Comparison of ENCODE assay signal across 12 cellular contexts in the genomic region with DNA sequence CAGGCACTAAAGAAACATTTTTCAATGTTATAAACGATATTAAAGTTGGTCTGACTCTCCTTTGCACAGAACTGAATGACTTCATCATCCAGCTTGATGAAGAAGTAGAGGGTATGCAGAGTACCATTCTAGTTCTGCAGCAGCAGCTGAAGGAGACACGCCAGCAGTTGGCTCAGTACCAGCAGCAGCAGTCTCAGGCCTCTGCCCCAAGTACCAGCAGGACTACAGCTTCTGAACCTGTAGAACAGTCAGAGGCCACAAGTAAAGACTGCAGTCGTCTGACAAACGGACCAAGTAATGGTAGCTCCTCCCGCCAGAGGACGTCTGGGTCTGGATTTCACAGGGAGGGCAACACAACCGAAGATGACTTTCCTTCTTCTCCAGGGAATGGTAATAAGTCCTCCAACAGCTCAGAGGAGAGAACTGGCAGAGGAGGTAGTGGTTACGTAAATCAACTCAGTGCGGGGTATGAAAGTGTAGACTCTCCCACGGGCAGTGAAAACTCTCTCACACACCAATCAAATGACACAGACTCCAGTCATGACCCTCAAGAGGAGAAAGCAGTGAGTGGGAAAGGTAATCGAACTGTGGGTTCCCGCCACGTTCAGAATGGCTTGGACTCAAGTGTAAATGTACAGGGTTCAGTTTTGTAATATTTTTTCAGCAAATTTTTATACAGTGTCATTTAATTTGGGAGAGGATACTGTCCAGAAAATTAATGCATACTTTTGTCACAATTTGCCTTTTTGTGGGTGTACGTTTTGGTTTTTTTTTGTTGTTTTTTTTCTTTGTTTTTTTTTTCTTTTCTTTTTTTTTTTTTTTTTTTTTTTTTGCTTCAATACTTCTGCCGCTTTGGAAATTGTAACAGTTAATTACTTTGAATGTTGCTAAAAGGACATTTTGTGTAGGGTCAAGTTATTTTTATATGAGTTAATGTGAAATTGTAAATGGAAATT. TPM values are rescaled to one million over a fixed set of nuclear protein-coding genes. Genes with fewer than 3 reads are reported as not detected.
DNase-seq lines count a peak whose midpoint lies in the region; ATAC-seq and TF ChIP-seq lines count a peak whose summit lies in the region.
"Had no signal": no experiment of that assay in that cellular context is flagged by ENCODE, and none has a peak within 500 bp of the region (broad histone marks: within the 10 kb centered on the region; RNA-seq: fewer than 3 reads in every experiment).

No MANE protein-coding gene starts in this region.

- peaks cover 15% of the 10 kb centered on the region for H3K4me1 ChIP-seq in osteoblast (ENCODE audit: insufficient read depth, low read length)
- no peaks in the 10 kb centered on the region for H3K4me1 ChIP-seq in mesendoderm (ENCODE audit: control insufficient read depth, low read depth, low read length)

- CTCF ChIA-PET in Calu3 (lab: Charles Lee) (no interaction called here), HEK293T (lab: Yijun Ruan, JAX) (no interaction called here)

- no peak overlapping the region for H3K9ac ChIP-seq in mesendoderm (ENCODE audit: low read length)

- H3K79me2 ChIP-seq in osteoblast (ENCODE audit: insufficient read depth, low read length) (peaks cover 33% of the 10 kb centered on the region), mesendoderm (ENCODE audit: control insufficient read depth, insufficient read depth, low read length) (peaks cover 2% of the 10 kb centered on the region)

- no peak overlapping the region for H2BK5ac ChIP-seq in mesendoderm (ENCODE audit: low read length)

- H3K4me2 ChIP-seq in osteoblast (ENCODE audit: insufficient read depth, low read length) (no peak overlapping the region), mesendoderm (ENCODE audit: low read length) (no peak overlapping the region)

- H3K4ac ChIP-seq in mesendoderm (ENCODE audit: low read depth, low read length): no peak overlapping the region

- no peak overlapping the region for H4K5ac ChIP-seq in mesendoderm (ENCODE audit: low read length)

- no peak overlapping the region for H2AK5ac ChIP-seq in mesendoderm (ENCODE audit: low read length)

- no peak overlapping the region for H2BK15ac ChIP-seq in mesendoderm (replicated peaks; ENCODE audit: low read depth)

- H3K56ac ChIP-seq in mesendoderm (ENCODE audit: low read length): no peak overlapping the region

- TSS peak; percentile 29 for BruUV-seq in Calu3 (replicated peaks; lab: Mats Ljungman, UMichigan)

- no peak for ATAC-seq in HG02970 (IDR thresholded peaks at IDR 0.05; ENCODE audit: low FRiP score, unreplicated experiment)

- no peak overlapping the region for H3K23ac ChIP-seq in mesendoderm (ENCODE audit: low read length)

- no CpG with 5 or more reads among the region's 15 CpGs for WGBS in mesendoderm (ENCODE audit: extremely low coverage, insufficient coverage, low lambda C conversion rate)

- H3K27me3 ChIP-seq in dorsolateral prefrontal cortex: no peaks in the 10 kb centered on the region
- no peaks in the 10 kb centered on the region for H3K27me3 ChIP-seq in osteoblast (ENCODE audit: insufficient read depth, low read length)
- H3K27me3 ChIP-seq in mesendoderm (ENCODE audit: insufficient read depth, low read length, poor library complexity): no peaks in the 10 kb centered on the region
- H3K27me3 ChIP-seq: stomach had no signal

- in situ Hi-C loops in KBM-7 (cut with MboI; ENCODE audit: low pct_unique_long_range_greater_than_20kb, low sequenced_read_pairs): no loop called here

- no peak overlapping the region for H4K8ac ChIP-seq in mesendoderm (ENCODE audit: low read depth, low read length)

- H3K79me1 ChIP-seq in mesendoderm (ENCODE audit: low read length): peaks cover 6% of the 10 kb centered on the region

- H3K36me3 ChIP-seq in osteoblast (ENCODE audit: insufficient read depth, low read length): peaks cover 78% of the 10 kb centered on the region
- peaks cover 11% of the 10 kb centered on the region for H3K36me3 ChIP-seq in mesendoderm (ENCODE audit: control insufficient read depth, insufficient read depth, low read length)

- no peaks in the 10 kb centered on the region for H3K9me3 Mint-ChIP-seq in Calu3 (ENCODE audit: low read depth, unreplicated experiment)

- H3K18ac ChIP-seq in mesendoderm (ENCODE audit: low read length): no peak overlapping the region

- H3K4me1 Mint-ChIP-seq in Calu3 (ENCODE audit: low read depth, unreplicated experiment): peaks cover 17% of the 10 kb centered on the region

- peaks cover 3% of the 10 kb centered on the region for H4K20me1 ChIP-seq in osteoblast (ENCODE audit: insufficient read depth, low read length)

- TF ChIP-seq CTCF in Calu3 (IDR thresholded peaks at IDR 0.05; ENCODE audit: unreplicated experiment) (no peak), dorsolateral prefrontal cortex (IDR thresholded peaks at IDR 0.05 in 54 of 56, conservative IDR thresholded peaks at IDR 0.05 in 2 of 56; ENCODE audit: low read depth in 1 of 56, partially characterized antibody in 56 of 56) (no peak), osteoblast (IDR thresholded peaks at IDR 0.05; ENCODE audit: extremely low read depth, low read depth, low read length) (no peak)

- no peak overlapping the region for H3K27ac Mint-ChIP-seq in Calu3 (ENCODE audit: unreplicated experiment)

- DNase-seq in Calu3 (no peak), HEK293T (ENCODE audit: extremely low spot score) (no peak), dorsolateral prefrontal cortex (peak in 2 of 10 donors; percentile 6 to 10), osteoblast (ENCODE audit: insufficient read length, low spot score, missing footprints) (no peak), KBM-7 (no peak), mesendoderm (no peak)
- DNase-seq in stimulated activated CD4-positive, alpha-beta T cell treated with anti-CD3 and anti-CD28 coated beads, Interleukin-2, amount 100 ng/mL, for 48 hours: no peak
- DNase-seq: DND-41, erythroblast, NCI-H1694, stomach had no signal

- H3K27me3 Mint-ChIP-seq in Calu3 (ENCODE audit: unreplicated experiment): no peaks in the 10 kb centered on the region

- no peak overlapping the region for H2AFZ ChIP-seq in osteoblast (ENCODE audit: low read length)

- intact Hi-C loops in Calu3 (cut with micrococcal nuclease; ENCODE audit: unreplicated experiment) (no loop called here), dorsolateral prefrontal cortex (cut with DNase I) (no loop called here)

- H2BK120ac ChIP-seq in mesendoderm (ENCODE audit: low read depth, low read length): no peak overlapping the region

- no peak overlapping the region for H3K4me3 ChIP-seq in dorsolateral prefrontal cortex
- H3K4me3 ChIP-seq in osteoblast (ENCODE audit: insufficient read depth, low read length): no peak overlapping the region
- H3K4me3 ChIP-seq in mesendoderm (ENCODE audit: low read length): no peak overlapping the region
- H3K4me3 ChIP-seq: stomach had no signal

- H3K36me3 Mint-ChIP-seq in Calu3 (ENCODE audit: insufficient read depth, unreplicated experiment): peaks cover 65% of the 10 kb centered on the region

- H3K9me3 ChIP-seq in osteoblast (ENCODE audit: low read depth, low read length): no peaks in the 10 kb centered on the region
- H3K9me3 ChIP-seq: stomach had no signal

- H3K4me3 Mint-ChIP-seq in Calu3 (ENCODE audit: low read depth, unreplicated experiment): no peak overlapping the region

- H3K27ac ChIP-seq in dorsolateral prefrontal cortex (peak overlapping the region in 37 of 59 donors; percentile 2 to 74 (median 39)), osteoblast (ENCODE audit: low read depth, low read length) (peak overlapping the region; percentile 46), mesendoderm (ENCODE audit: low read depth, low read length) (no peak overlapping the region)

- POLR2A ChIA-PET in HEK293T (lab: Yijun Ruan, JAX): interaction anchor here (0.7 kb wide), 1 partner anchor 36 kb away, joined by 4 read pairs; no protein-coding TSS in a partner anchor

TF ChIP-seq in HEK293T, 16 proteins besides CTCF, POLR2A, EP300 and RAD21:
- TF ChIP-seq ZNF384 (IDR thresholded peaks at IDR 0.05) (peak; percentile 61), ARNT (IDR thresholded peaks at IDR 0.05) (no peak)

RNA-seq across cellular contexts. Expression of gene ACAT2, which starts 6.6 kb away (rescaled TPM):
- total RNA-seq in Calu3 (2022) (92.3 and 108 TPM in 2 replicates), dorsolateral prefrontal cortex (10 to 100 TPM; 15.6 to 93.3 (median 38.7) TPM), osteoblast (41.6 and 53.6 TPM in 2 replicates)
- 155 TPM for polyA plus RNA-seq in mesendoderm (2013, experiment 1 of 2)
- polyA plus RNA-seq in mesendoderm (2013, experiment 2 of 2): 160 TPM

RNA-seq across cellular contexts. Expression of gene WTAP, which starts 27.9 kb away (rescaled TPM):
- total RNA-seq in Calu3 (2022) (91.8 and 103 TPM in 2 replicates), dorsolateral prefrontal cortex (10 to 100 TPM; 54.0 to 94.6 (median 69.0) TPM), osteoblast (109 and 119 TPM in 2 replicates)
- 107 TPM for polyA plus RNA-seq in mesendoderm (2013, experiment 1 of 2)
- polyA plus RNA-seq in mesendoderm (2013, experiment 2 of 2): 107 TPM

RNA-seq across cellular contexts. Expression of gene TCP1, which starts 34.2 kb away (rescaled TPM):
- total RNA-seq in Calu3 (2022): 311 and 357 TPM in 2 replicates
- 100 to 1,000 TPM in 117 of 120 experiments, 10 to 100 TPM in 3; 87.9 to 251 (median 152) TPM for total RNA-seq in dorsolateral prefrontal cortex
- total RNA-seq in osteoblast: 170 and 174 TPM in 2 replicates
- polyA plus RNA-seq in mesendoderm (2013, experiment 1 of 2): 221 TPM
- polyA plus RNA-seq in mesendoderm (2013, experiment 2 of 2): 220 TPM

RNA-seq across cellular contexts. Expression of gene MRPL18, which starts 35.0 kb away (rescaled TPM):
- total RNA-seq in Calu3 (2022) (86.6 and 88.7 TPM in 2 replicates), dorsolateral prefrontal cortex (100 to 1,000 TPM in 1 of 120 experiments, 10 to 100 TPM in 119; 32.6 to 115 (median 57.8) TPM), osteoblast (47.8 and 53.9 TPM in 2 replicates)
- polyA plus RNA-seq in mesendoderm (2013, experiment 1 of 2): 95.2 TPM
- polyA plus RNA-seq in mesendoderm (2013, experiment 2 of 2): 95.5 TPM

RNA-seq across cellular contexts. Expression of gene PNLDC1, which starts 44.8 kb away (rescaled TPM):
- total RNA-seq in Calu3 (2022): 0.52 and 0.71 TPM in 2 replicates
- 10 to 100 TPM in 1 of 120 experiments, 1 to 10 TPM in 118, under 1 TPM in 1; 0.68 to 10.5 (median 3.8) TPM for total RNA-seq in dorsolateral prefrontal cortex
- total RNA-seq in osteoblast: 0.29 TPM in 1 of 2 replicates, not detected in the other
- polyA plus RNA-seq in mesendoderm (2013, experiment 1 of 2): 0.14 TPM
- polyA plus RNA-seq in mesendoderm (2013, experiment 2 of 2): 0.06 TPM
